ENCODE assay signal across 1 cellular context in genomic region chr10:110828525-110828924, GRCh38.
TF ChIP-seq lines count a peak whose summit lies in the region.

No MANE protein-coding gene starts in this region.

TF ChIP-seq in HepG2, 621 proteins besides CTCF, POLR2A, EP300 and RAD21:
- TF ChIP-seq ZNF768 (CRISPR knock-in tag; IDR thresholded peaks at IDR 0.05), result peak; percentile 49; the same call in 1 of the 2 replicates
- no peak for TF ChIP-seq TEAD3 (CRISPR knock-in tag; optimal IDR thresholded peaks at IDR 0.05; ENCODE audit: borderline replicate concordance)
TF ChIP-seq in HepG2: peak in this region for 1.
